Comparison of ENCODE assay signal across 8 cellular contexts in genomic region chr6:109094351-109095035, GRCh38. TPM values are rescaled to one million over a fixed set of nuclear protein-coding genes. Genes with fewer than 3 reads are reported as not detected.
A peak's percentile ranks its signal among the peaks of the same experiment; 100 is the strongest.
DNase-seq lines count a peak whose midpoint lies in the region; ATAC-seq and TF ChIP-seq lines count a peak whose summit lies in the region.

SESN1 (minus strand) TSS chr6:109094846; CDS start chr6:109094073, 773 bp downstream.

- POLR2A ChIA-PET in Caco-2 (lab: Charles Lee): interaction anchor here (0.5 to 1.9 kb wide), 20 partner anchors 16 to 1721 kb away, joined by 3 to 18 read pairs (median 4); partner anchors contain the start of genes ARMC2, CD164, CDK19 and FOXO3

- no TSS peak for BruUV-seq in Caco-2 (replicated peaks; lab: Mats Ljungman, UMichigan)

- DNase-seq in Caco-2: peak; percentile 92
- peak; percentile 90 for DNase-seq in HT-29 (ENCODE audit: low spot score)
- DNase-seq in NT2/D1 (ENCODE audit: low read depth, low spot score): peak; percentile 76
- DNase-seq in activated CD8-positive, alpha-beta memory T cell treated with anti-CD3 and anti-CD28 coated beads, Interleukin-2, amount 10 ng/mL, durations not matched to agents 7 days and 5 days: peak; percentile 94
- DNase-seq in mesenteric fat pad (ENCODE audit: low spot score): peak; percentile 97
- peak; percentile 64 for DNase-seq in stimulated activated CD8-positive, alpha-beta memory T cell treated with anti-CD3 and anti-CD28 coated beads, Interleukin-15, amount 100 ng/mL, for 1 hour (ENCODE audit: low read depth)

- peak within 1 kb of the TSS; percentile 100 for H3K27ac Mint-ChIP-seq in Caco-2 (ENCODE audit: unreplicated experiment)
- H3K27ac Mint-ChIP-seq in activated CD8-positive, alpha-beta memory T cell treated with anti-CD3 and anti-CD28 coated beads, Interleukin-2, amount 10 ng/mL, durations not matched to agents 7 days and 5 days: peak within 1 kb of the TSS; percentile 98

- peaks cover 7% of the 10 kb centered on the region; the same call in 1 of the 2 replicates for H3K4me1 ChIP-seq in Caco-2
- H3K4me1 ChIP-seq in NT2/D1 (ENCODE audit: insufficient read depth, insufficient read length): no peaks in the 10 kb centered on the region
- peaks cover 6% of the 10 kb centered on the region for H3K4me1 ChIP-seq in endocrine pancreas (ENCODE audit: control insufficient read depth, insufficient read depth, low read length)

- intact Hi-C loops in Caco-2 (cut with micrococcal nuclease; ENCODE audit: unreplicated experiment): loop anchor here (1.0 to 5.0 kb wide), 4 partner anchors 78 to 536 kb away; no protein-coding TSS in a partner anchor

- TF ChIP-seq CTCF in Caco-2 (IDR thresholded peaks at IDR 0.05; ENCODE audit: insufficient read depth in 1 of 2, low read depth in 1 of 2, low read length in 1 of 2, severe bottlenecking in 1 of 2, unreplicated experiment in 1 of 2): no peak

- H3K9me3 ChIP-seq in Caco-2 (no peaks in the 10 kb centered on the region), NT2/D1 (ENCODE audit: insufficient read depth, low read length) (no peaks in the 10 kb centered on the region), endocrine pancreas (ENCODE audit: control insufficient read depth, low read length) (no peaks in the 10 kb centered on the region)

- peaks cover 15% of the 10 kb centered on the region for H3K4me1 Mint-ChIP-seq in Caco-2 (ENCODE audit: low read depth, unreplicated experiment)
- H3K4me1 Mint-ChIP-seq in activated CD8-positive, alpha-beta memory T cell treated with anti-CD3 and anti-CD28 coated beads, Interleukin-2, amount 10 ng/mL, durations not matched to agents 7 days and 5 days: peaks cover 49% of the 10 kb centered on the region

- no peaks in the 10 kb centered on the region for H3K27me3 Mint-ChIP-seq in Caco-2 (ENCODE audit: insufficient read depth, unreplicated experiment)
- H3K27me3 Mint-ChIP-seq in activated CD8-positive, alpha-beta memory T cell treated with anti-CD3 and anti-CD28 coated beads, Interleukin-2, amount 10 ng/mL, durations not matched to agents 7 days and 5 days: no peaks in the 10 kb centered on the region

- H3K4me3 Mint-ChIP-seq in Caco-2 (ENCODE audit: unreplicated experiment): peak within 1 kb of the TSS; percentile 97
- peak within 1 kb of the TSS; percentile 94 for H3K4me3 Mint-ChIP-seq in activated CD8-positive, alpha-beta memory T cell treated with anti-CD3 and anti-CD28 coated beads, Interleukin-2, amount 10 ng/mL, durations not matched to agents 7 days and 5 days

- peak; percentile 52 for ATAC-seq in GM21360 (IDR thresholded peaks at IDR 0.05; ENCODE audit: unreplicated experiment)
- ATAC-seq in activated CD8-positive, alpha-beta memory T cell treated with anti-CD3 and anti-CD28 coated beads, Interleukin-2, amount 10 ng/mL, durations not matched to agents 7 days and 5 days: peak; percentile 79

- no peaks in the 10 kb centered on the region for H3K36me3 ChIP-seq in Caco-2 (ENCODE audit: control insufficient read depth, insufficient read depth, low read length)
- H3K36me3 ChIP-seq in NT2/D1 (ENCODE audit: insufficient read depth, insufficient read length, low read length): no peaks in the 10 kb centered on the region
- H3K36me3 ChIP-seq in endocrine pancreas (ENCODE audit: control insufficient read depth, insufficient read depth, low read length): no peaks in the 10 kb centered on the region

- peak within 1 kb of the TSS; percentile 86 for H3K9ac ChIP-seq in NT2/D1 (ENCODE audit: insufficient read length, low read depth)
- H3K9ac ChIP-seq in endocrine pancreas (ENCODE audit: control insufficient read depth, insufficient read depth, low read length): peak within 1 kb of the TSS; percentile 84

- H3K4me3 ChIP-seq in Caco-2 (ENCODE audit: low read depth, low read length) (peak within 1 kb of the TSS; percentile 63), NT2/D1 (ENCODE audit: insufficient read length, low read depth) (peak within 1 kb of the TSS; percentile 63), endocrine pancreas (ENCODE audit: control insufficient read depth, insufficient read depth, low read length) (peak within 1 kb of the TSS; percentile 98)

- H3K27me3 ChIP-seq in Caco-2 (replicated peaks; ENCODE audit: control insufficient read depth, insufficient read depth, low read length) (no peaks in the 10 kb centered on the region), NT2/D1 (ENCODE audit: insufficient read depth, insufficient read length) (no peaks in the 10 kb centered on the region), endocrine pancreas (ENCODE audit: control insufficient read depth, insufficient read depth, low read length) (no peaks in the 10 kb centered on the region)

- peaks cover 9% of the 10 kb centered on the region for H3K36me3 Mint-ChIP-seq in Caco-2 (ENCODE audit: insufficient read depth, unreplicated experiment)
- peaks cover 16% of the 10 kb centered on the region for H3K36me3 Mint-ChIP-seq in activated CD8-positive, alpha-beta memory T cell treated with anti-CD3 and anti-CD28 coated beads, Interleukin-2, amount 10 ng/mL, durations not matched to agents 7 days and 5 days

- CTCF ChIA-PET in Caco-2 (lab: Charles Lee): interaction anchor here (0.6 to 2.7 kb wide), 9 partner anchors 23 to 536 kb away, joined by 3 to 13 read pairs (median 4); partner anchors contain the start of genes CD164 and FOXO3
- CTCF ChIA-PET in activated CD8-positive, alpha-beta memory T cell treated with anti-CD3 and anti-CD28 coated beads, Interleukin-2, amount 10 ng/mL, durations not matched to agents 7 days and 5 days (lab: Charles Lee): interaction anchor here (0.9 to 2.6 kb wide), 5 partner anchors 22 to 288 kb away, joined by 3 to 16 read pairs (median 3); partner anchors contain the start of genes ARMC2 and CD164

- no peaks in the 10 kb centered on the region for H3K9me3 Mint-ChIP-seq in Caco-2 (ENCODE audit: unreplicated experiment)
- H3K9me3 Mint-ChIP-seq in activated CD8-positive, alpha-beta memory T cell treated with anti-CD3 and anti-CD28 coated beads, Interleukin-2, amount 10 ng/mL, durations not matched to agents 7 days and 5 days (ENCODE audit: low read depth): no peaks in the 10 kb centered on the region

RNA-seq across cellular contexts. Expression of gene SESN1, which starts in this region (rescaled TPM):
- total RNA-seq in Caco-2 (2022) (21.9 and 25.3 TPM in 2 replicates), mesenteric fat pad (42.8 TPM)
- 11.9 and 12.1 TPM in 2 replicates for total RNA-seq in HT-29 (2014; rRNA removed; shearing (Covaris generic))
- total RNA-seq in activated CD8-positive, alpha-beta memory T cell treated with anti-CD3 and anti-CD28 coated beads, Interleukin-2, amount 10 ng/mL, durations not matched to agents 7 days and 5 days: 10 to 100 TPM; 18.3 to 20.9 TPM

Comparison
In these comparisons a context has a peak if more than half of its experiments do, and no peak if none do; other contexts are left out.
1. Peak in every context shown above with its lines: DNase-seq, ATAC-seq and H3K4me3 ChIP-seq.